In the genomic region with DNA sequence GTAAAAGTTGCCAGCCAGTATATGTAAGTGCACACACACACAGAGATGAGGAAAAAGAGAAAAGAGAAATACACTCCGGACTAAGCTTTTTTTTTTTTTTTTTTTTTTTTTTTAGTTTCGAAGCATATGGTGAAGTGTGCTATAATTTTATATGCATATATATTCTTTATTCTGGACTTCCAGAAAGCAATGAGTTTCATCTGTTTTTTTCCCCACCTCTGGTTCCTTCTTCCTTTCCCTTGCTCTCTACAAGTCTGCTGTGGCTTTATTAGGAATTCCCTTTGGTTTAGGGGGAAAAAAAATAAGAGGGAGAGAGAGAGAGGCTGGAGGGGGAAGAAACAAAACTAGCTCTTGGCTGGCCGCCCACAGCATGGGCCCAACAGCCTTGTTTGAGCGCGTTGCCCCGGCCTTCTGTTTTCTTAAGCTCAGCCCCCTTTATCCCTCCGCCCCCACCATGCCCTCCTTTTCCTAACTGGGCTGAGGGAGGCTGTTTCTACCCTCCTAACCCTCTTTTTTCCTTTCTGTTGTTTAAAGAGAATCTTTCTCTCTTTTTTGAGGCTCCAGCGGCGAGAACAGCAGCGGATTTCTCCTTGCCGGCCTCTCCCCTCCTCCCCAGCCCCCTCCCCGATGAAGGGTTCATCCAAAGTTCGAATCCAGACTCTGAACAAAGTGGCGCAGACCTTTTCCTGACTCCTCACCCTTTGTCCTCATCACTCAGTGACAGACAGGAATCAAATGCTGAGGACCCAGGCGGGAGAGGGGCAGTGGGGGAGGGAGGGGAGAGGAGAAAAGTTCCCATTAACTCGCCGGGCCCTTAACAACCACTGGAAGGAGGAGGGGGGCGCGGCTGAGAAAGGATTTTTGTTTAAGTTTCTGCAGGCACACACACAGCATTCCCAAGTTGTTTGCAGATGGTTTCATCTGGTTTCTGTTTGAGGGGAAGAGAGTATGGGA, we compare ENCODE assay signal across 10 cellular contexts. TPM values are rescaled to one million over a fixed set of nuclear protein-coding genes. Genes with fewer than 3 reads are reported as not detected.
DNase-seq lines count a peak whose midpoint lies in the region; ATAC-seq and TF ChIP-seq lines count a peak whose summit lies in the region.
"Had no signal": no experiment of that assay in that cellular context is flagged by ENCODE, and none has a peak within 500 bp of the region (broad histone marks: within the 10 kb centered on the region; RNA-seq: fewer than 3 reads in every experiment).

No MANE protein-coding gene starts in this region.

- peaks cover 7 to 30% (median 28%) of the 10 kb centered on the region in 3 experiments for H3K36me3 Mint-ChIP-seq in H9 (ENCODE audit: insufficient read depth in 1 of 3, low read depth in 3 of 3)

- peaks cover 92 to 100% of the 10 kb centered on the region in 2 experiments for H3K4me1 Mint-ChIP-seq in H9

- no peaks in the 10 kb centered on the region for H3K27me3 Mint-ChIP-seq in H9 (ENCODE audit: low read depth)

- no peak overlapping the region for H4K8ac ChIP-seq in H9 (replicated peaks; ENCODE audit: insufficient read length, low read depth, low read length)

- no peak overlapping the region for H2BK15ac ChIP-seq in H9 (ENCODE audit: low read depth, low read length)

- DNase-seq in H9 (peak; percentile 61), anterior cingulate cortex (lab: John Stamatoyannopoulos, UW) (peak in 42 of 58 donors; percentile 5 to 81 (median 44)), NCI-H226 (no peak)
- DNase-seq: occipital lobe, T-helper 2 cell had no signal

- H3K27ac ChIP-seq in H9 (ENCODE audit: insufficient read length, low read depth, low read length) (peak overlapping the region; percentile 44), skeletal muscle tissue (ENCODE audit: low read depth, low read length) (peak overlapping the region; percentile 67)

- no peak for TF ChIP-seq CTCF in H9 (conservative IDR thresholded peaks at IDR 0.05)

- H2BK12ac ChIP-seq in H9 (ENCODE audit: insufficient read length, low read depth, low read length), result no peak overlapping the region

- no peak overlapping the region for H3K18ac ChIP-seq in H9 (ENCODE audit: insufficient read length, low read depth, low read length)

- ATAC-seq in HG02610 (IDR thresholded peaks at IDR 0.05; ENCODE audit: unreplicated experiment) (no peak), GM19452 (IDR thresholded peaks at IDR 0.05; ENCODE audit: unreplicated experiment) (no peak), GM21360 (IDR thresholded peaks at IDR 0.05; ENCODE audit: unreplicated experiment) (no peak)

- H3K27me3 ChIP-seq in H9 (ENCODE audit: insufficient read depth, low read length) (no peaks in the 10 kb centered on the region), iPS-15b (ENCODE audit: control insufficient read depth, insufficient read depth, low read length) (no peaks in the 10 kb centered on the region), skeletal muscle tissue (ENCODE audit: control insufficient read depth in 3 of 3, insufficient read depth in 3 of 3, low read length in 3 of 3) (no peaks in the 10 kb centered on the region)

- H3K4me1 ChIP-seq in H9 (ENCODE audit: insufficient read depth, low read length) (peaks cover 44% of the 10 kb centered on the region), iPS-15b (ENCODE audit: control insufficient read depth, insufficient read depth, low read length) (peaks cover 72% of the 10 kb centered on the region), skeletal muscle tissue (ENCODE audit: control insufficient read depth in 3 of 3, insufficient read depth in 3 of 3, low read length in 3 of 3) (peaks cover 14 to 28% (median 23%) of the 10 kb centered on the region in 3 donors)

- H3K9me3 Mint-ChIP-seq in H9, result no peaks in the 10 kb centered on the region

- H3K4me3 ChIP-seq in iPS-15b (ENCODE audit: low read depth, low read length) (peak overlapping the region; percentile 24), skeletal muscle tissue (ENCODE audit: low read length in 3 of 3) (no peak overlapping the region)

- H3T11ph ChIP-seq in H9 (ENCODE audit: low read length), result no peak overlapping the region

- H3K56ac ChIP-seq in H9 (ENCODE audit: insufficient read length, low read depth, low read length), result no peak overlapping the region

- peaks cover 15% of the 10 kb centered on the region for H3K79me1 ChIP-seq in H9 (ENCODE audit: insufficient read depth, low read depth, low read length, poor library complexity, severe bottlenecking)

- no peak overlapping the region for H2AFZ ChIP-seq in H9 (ENCODE audit: low read length)

- H4K20me1 ChIP-seq in H9 (ENCODE audit: control insufficient read depth, insufficient read depth, insufficient read length), result peaks cover 3% of the 10 kb centered on the region

- H3K9me3 ChIP-seq in H9 (ENCODE audit: control insufficient read depth, low read depth, low read length) (no peaks in the 10 kb centered on the region), iPS-15b (ENCODE audit: control insufficient read depth, insufficient read depth, low read length) (no peaks in the 10 kb centered on the region), skeletal muscle tissue (ENCODE audit: control insufficient read depth in 3 of 3, low read length in 3 of 3) (no peaks in the 10 kb centered on the region)

- H2BK5ac ChIP-seq in H9 (ENCODE audit: insufficient read length, low read length), result no peak overlapping the region

- H3K4me2 ChIP-seq in H9 (ENCODE audit: insufficient read depth, insufficient read length, low read length), result peak overlapping the region; percentile 29

- no peak overlapping the region for H4K5ac ChIP-seq in H9 (ENCODE audit: insufficient read length, low read depth, low read length)

- no peak overlapping the region for H2BK20ac ChIP-seq in H9 (ENCODE audit: low read depth, low read length, poor library complexity, severe bottlenecking)

- no CpG with 5 or more reads among the region's 19 CpGs for WGBS in H9 (ENCODE audit: extremely low coverage, insufficient read length, low lambda C conversion rate)

- H3K23me2 ChIP-seq in H9 (ENCODE audit: insufficient read length, low read depth, low read length, poor library complexity, severe bottlenecking), result no peaks in the 10 kb centered on the region

- no peak overlapping the region for H3K9ac ChIP-seq in H9 (ENCODE audit: extremely low read depth, insufficient read length, low read length)
- H3K9ac ChIP-seq in iPS-15b (ENCODE audit: low read depth, low read length), result peak overlapping the region; percentile 47
- peak overlapping the region in 1 of 3 donors; percentile 35 for H3K9ac ChIP-seq in skeletal muscle tissue (ENCODE audit: low read depth in 1 of 3, low read length in 3 of 3)

- no peak overlapping the region for H2BK120ac ChIP-seq in H9 (ENCODE audit: low read depth, low read length, poor library complexity, severe bottlenecking)

- H3K23ac ChIP-seq in H9 (ENCODE audit: insufficient read length, low read depth, low read length), result no peak overlapping the region

- no peak overlapping the region for H2AK5ac ChIP-seq in H9 (ENCODE audit: insufficient read length, low read length)

- H3K4ac ChIP-seq in H9 (ENCODE audit: low read depth, low read length), result no peak overlapping the region

- peak overlapping the region; percentile 49; the same call in 1 of the 2 replicates for H3K14ac ChIP-seq in H9 (ENCODE audit: insufficient read depth, low read length)

- peaks cover 39% of the 10 kb centered on the region; the same call in 1 of the 2 replicates for H3K79me2 ChIP-seq in H9 (ENCODE audit: insufficient read depth, low read length)

- peak overlapping the region; percentile 97 to 99 (median 97) for H3K27ac Mint-ChIP-seq in H9

- H3K4me3 Mint-ChIP-seq in H9, result peak overlapping the region; percentile 42 to 70

- no peak overlapping the region for H4K91ac ChIP-seq in H9 (ENCODE audit: insufficient read length, low read depth, low read length)

- no peaks in the 10 kb centered on the region for H3K36me3 ChIP-seq in iPS-15b (ENCODE audit: control insufficient read depth, insufficient read depth, low read length)
- H3K36me3 ChIP-seq in skeletal muscle tissue (ENCODE audit: control insufficient read depth in 3 of 3, insufficient read depth in 3 of 3, low read length in 3 of 3), result peaks cover 4 to 14% (median 5%) of the 10 kb centered on the region in 3 donors

RNA-seq across cellular contexts. Expression of gene PBX1, which starts 29.7 kb away (rescaled TPM):
- total RNA-seq in H9 (2021) (133 and 142 TPM in 2 replicates), skeletal muscle tissue (53.2 TPM)
